In the genomic region with DNA sequence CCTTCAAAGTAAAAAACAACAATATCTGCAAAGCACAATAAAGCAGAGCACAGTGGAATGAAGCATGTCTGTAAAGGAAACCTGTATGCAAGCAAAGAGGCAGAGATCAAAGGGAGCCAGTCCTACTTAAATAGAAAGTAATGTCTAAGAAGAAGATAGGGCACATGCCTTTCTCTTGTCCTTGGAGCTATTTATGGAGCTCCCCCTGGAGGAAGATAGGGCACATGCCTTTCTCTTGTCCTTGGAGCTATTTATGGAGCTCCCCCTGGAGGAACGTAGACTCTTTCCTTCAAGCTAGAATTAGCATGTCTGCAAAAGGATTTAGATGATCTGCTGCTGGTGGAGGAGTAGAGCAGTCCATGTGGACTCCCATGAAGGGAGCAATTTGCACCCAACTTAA, we compare ENCODE assay signal across 12 cellular contexts.
A peak's percentile ranks its signal among the peaks of the same experiment; 100 is the strongest.
DNase-seq lines count a peak whose midpoint lies in the region; ATAC-seq and TF ChIP-seq lines count a peak whose summit lies in the region.
"Had no signal": no experiment of that assay in that cellular context is flagged by ENCODE, and none has a peak within 500 bp of the region (broad histone marks: within the 10 kb centered on the region; RNA-seq: fewer than 3 reads in every experiment).

No MANE protein-coding gene starts in this region.

- in situ Hi-C loops in SK-MEL-5 (cut with HindIII; ENCODE audit: low pct_unique_long_range_greater_than_20kb, low sequenced_read_pairs): no loop called here

- TF ChIP-seq POLR2A in Peyer's patch (IDR thresholded peaks at IDR 0.05): no peak
- TF ChIP-seq POLR2A in adrenal gland (IDR thresholded peaks at IDR 0.05): no peak

- DNase-seq in SK-MEL-5 (ENCODE audit: low read depth, low spot score): peak; percentile 38
- DNase-seq in left colon: no peak
- no peak for DNase-seq in Peyer's patch
- DNase-seq in coronary artery (ENCODE audit: low spot score): no peak
- DNase-seq in adrenal gland: no peak
- DNase-seq in NCI-H2227 treated with DMSO at 0.1 percent for 48 hours (lab: John Stamatoyannopoulos, UW): no peak
- DNase-seq: left cardiac atrium, occipital lobe, substantia nigra had no signal

- intact Hi-C loops in left colon (cut with DNase I, micrococcal nuclease) (no loop called here), adrenal gland (cut with DNase I) (no loop called here)

- H3K4me3 ChIP-seq in DOHH2 (ENCODE audit: low read length) (no peak overlapping the region), Peyer's patch (no peak overlapping the region), coronary artery (no peak overlapping the region), adrenal gland (no peak overlapping the region)
- H3K4me3 ChIP-seq: HAP-1 had no signal

- no peaks in the 10 kb centered on the region for H4K20me1 ChIP-seq in DOHH2 (ENCODE audit: control insufficient read depth, insufficient read depth, low read depth, low read length)

- H3K27me3 ChIP-seq in DOHH2 (ENCODE audit: control insufficient read depth, low read length) (no peaks in the 10 kb centered on the region), Peyer's patch (no peaks in the 10 kb centered on the region), adrenal gland (no peaks in the 10 kb centered on the region)

- H3K9me2 ChIP-seq in DOHH2 (replicated peaks; ENCODE audit: control insufficient read depth, low read length): no peaks in the 10 kb centered on the region

- no peaks in the 10 kb centered on the region for H3F3A ChIP-seq in DOHH2 (ENCODE audit: control insufficient read depth, insufficient read depth)

- H3K27ac ChIP-seq in DOHH2 (ENCODE audit: low read depth, low read length) (no peak overlapping the region), Peyer's patch (no peak overlapping the region), coronary artery (no peak overlapping the region), adrenal gland (no peak overlapping the region)

- H3K4me2 ChIP-seq in DOHH2 (ENCODE audit: low read length): no peak overlapping the region

- H3K9me3 ChIP-seq in DOHH2 (ENCODE audit: control insufficient read depth, insufficient read depth, low read length) (no peaks in the 10 kb centered on the region), Peyer's patch (no peaks in the 10 kb centered on the region), adrenal gland (replicated peaks in 1 of 3) (no peaks in the 10 kb centered on the region)
- H3K9me3 ChIP-seq: HAP-1 had no signal

- H3K4me1 ChIP-seq in DOHH2 (ENCODE audit: control insufficient read depth, low read length) (no peaks in the 10 kb centered on the region), Peyer's patch (no peaks in the 10 kb centered on the region), adrenal gland (replicated peaks in 1 of 2) (peaks cover 0 to 5% of the 10 kb centered on the region in 2 donors)
- H3K4me1 ChIP-seq: HAP-1 had no signal

- ATAC-seq in GM21529 (IDR thresholded peaks at IDR 0.05; ENCODE audit: unreplicated experiment) (peak; percentile 86), left colon (peak; percentile 81)

- H3K79me2 ChIP-seq in DOHH2 (ENCODE audit: control insufficient read depth, low read length): no peaks in the 10 kb centered on the region

- H3K36me3 ChIP-seq in DOHH2 (ENCODE audit: control insufficient read depth, low read length) (no peaks in the 10 kb centered on the region), Peyer's patch (no peaks in the 10 kb centered on the region), adrenal gland (replicated peaks in 1 of 2) (no peaks in the 10 kb centered on the region)
- H3K36me3 ChIP-seq: HAP-1 had no signal

- TF ChIP-seq CTCF in DOHH2 (IDR thresholded peaks at IDR 0.05; ENCODE audit: low read depth, low read length, poor library complexity, severe bottlenecking) (peak; percentile 32), Peyer's patch (IDR thresholded peaks at IDR 0.05) (no peak), coronary artery (IDR thresholded peaks at IDR 0.05) (no peak), adrenal gland (IDR thresholded peaks at IDR 0.05) (no peak)

- WGBS in adrenal gland, 4 donors: 17 to 38% (median 23%) methylated on average over 1 of the region's 1 CpG
